In genomic region chr9:129835860-129836223, GRCh38 we compare ENCODE assay signal across 8 cellular contexts. TPM values are rescaled to one million over a fixed set of nuclear protein-coding genes. Genes with fewer than 3 reads are reported as not detected.
A peak's percentile ranks its signal among the peaks of the same experiment; 100 is the strongest.
DNase-seq lines count a peak whose midpoint lies in the region; ATAC-seq and TF ChIP-seq lines count a peak whose summit lies in the region.

No MANE protein-coding gene starts in this region.

- 1% methylated on average over 17 of the region's 19 CpGs for WGBS in right lobe of liver (ENCODE audit: insufficient coverage, low coverage, low lambda C conversion rate, missing lambda C conversion rate)
- WGBS in urinary bladder = 1% methylated on average over 19 of the region's 19 CpGs

- no peak for TF ChIP-seq POLR2A in right lobe of liver (IDR thresholded peaks at IDR 0.05)

- H3K27me3 ChIP-seq in BJ (ENCODE audit: control insufficient read depth, insufficient read depth, low read length) (no peaks in the 10 kb centered on the region), right lobe of liver (no peaks in the 10 kb centered on the region)

- H3K4me3 ChIP-seq in BJ (ENCODE audit: low read depth, low read length) = peak overlapping the region; percentile 68
- peak overlapping the region; percentile 94 for H3K4me3 ChIP-seq in astrocyte of the spinal cord (ENCODE audit: low read depth, low read length)
- peak overlapping the region; percentile 68 to 98 (median 98) for H3K4me3 ChIP-seq in right lobe of liver
- peak overlapping the region; percentile 91 for H3K4me3 ChIP-seq in urinary bladder (ENCODE audit: low read depth, low read length)

- DNase-seq in BJ (ENCODE audit: low read depth) (no peak), astrocyte of the spinal cord (ENCODE audit: low read depth, low spot score) (no peak), right lobe of liver (no peak), NCI-H526 (lab: John Stamatoyannopoulos, UW) (no peak), KG1 (lab: John Stamatoyannopoulos, UW) (no peak)
- no peak for DNase-seq in stimulated activated CD4-positive, alpha-beta T cell treated with anti-CD3 and anti-CD28 coated beads, Interleukin-2, amount 100 ng/mL, for 24 hours

- POLR2A ChIA-PET in BJ (lab: Charles Lee) = no interaction called here

- no peak for TF ChIP-seq CTCF in BJ (IDR thresholded peaks at IDR 0.05; ENCODE audit: insufficient read depth, low read depth, low read length)
- TF ChIP-seq CTCF in astrocyte of the spinal cord (IDR thresholded peaks at IDR 0.05; ENCODE audit: low read depth, low read length) = no peak
- TF ChIP-seq CTCF in right lobe of liver (IDR thresholded peaks at IDR 0.05) = no peak

- no peaks in the 10 kb centered on the region for H3K9me3 ChIP-seq in right lobe of liver

- in situ Hi-C loops in astrocyte of the spinal cord (cut with HindIII; ENCODE audit: low sequenced_read_pairs) = no loop called here

- intact Hi-C loops in right lobe of liver (cut with DNase I) = no loop called here

- ATAC-seq in HG03108 (IDR thresholded peaks at IDR 0.05; ENCODE audit: unreplicated experiment) = peak; percentile 4
- ATAC-seq in right lobe of liver = no peak

- H3K4me1 ChIP-seq in right lobe of liver (peaks cover 0 to 18% (median 4%) of the 10 kb centered on the region in 4 donors), urinary bladder (ENCODE audit: insufficient read depth) (no peaks in the 10 kb centered on the region)

- H3K27ac ChIP-seq in right lobe of liver = peak overlapping the region; percentile 45 to 83 (median 83)
- H3K27ac ChIP-seq in urinary bladder (ENCODE audit: low read depth) = no peak overlapping the region

- H3K36me3 ChIP-seq in BJ (ENCODE audit: control insufficient read depth, insufficient read depth, low read length) (peaks cover 2% of the 10 kb centered on the region), right lobe of liver (peaks cover 9 to 27% (median 12%) of the 10 kb centered on the region in 4 donors), urinary bladder (ENCODE audit: insufficient read depth) (no peaks in the 10 kb centered on the region)

- CTCF ChIA-PET in BJ (lab: Yijun Ruan, JAX) = no interaction called here

RNA-seq across cellular contexts. Expression of gene USP20, which starts 0.6 kb away (rescaled TPM):
- polyA plus RNA-seq in BJ (2011; rRNA removed) = 10.5 and 19.0 TPM in 2 replicates
- 12.4 and 13.0 TPM in 2 replicates for polyA minus RNA-seq in BJ (2011; rRNA and poly(A)+ RNA removed)
- 10 to 100 TPM in 4 of 6 experiments, 1 to 10 TPM in 2; 7.5 to 14.0 (median 10.8) TPM for total RNA-seq in right lobe of liver
- 7.7 TPM for total RNA-seq in urinary bladder
- polyA plus RNA-seq in urinary bladder = 38.7 TPM

RNA-seq across cellular contexts. Expression of gene C9orf78, which starts 0.8 kb away (rescaled TPM):
- polyA plus RNA-seq in BJ (2011; rRNA removed) (26.1 and 41.9 TPM in 2 replicates), urinary bladder (99.8 TPM)
- polyA minus RNA-seq in BJ (2011; rRNA and poly(A)+ RNA removed) = 4.6 and 5.5 TPM in 2 replicates
- total RNA-seq in right lobe of liver (10 to 100 TPM; 25.2 to 39.8 (median 33.5) TPM), urinary bladder (27.0 TPM)

RNA-seq across cellular contexts. Expression of gene TOR1A, which starts 11.9 kb away (rescaled TPM):
- polyA plus RNA-seq in BJ (2011; rRNA removed) (78.8 and 93.2 TPM in 2 replicates), urinary bladder (36.7 TPM)
- polyA minus RNA-seq in BJ (2011; rRNA and poly(A)+ RNA removed) = 28.0 and 39.4 TPM in 2 replicates
- total RNA-seq in right lobe of liver (10 to 100 TPM; 18.4 to 41.3 (median 23.0) TPM), urinary bladder (20.5 TPM)

RNA-seq across cellular contexts. Expression of gene TOR1B, which starts 32.9 kb away (rescaled TPM):
- polyA plus RNA-seq in BJ (2011; rRNA removed) = 26.8 and 31.4 TPM in 2 replicates
- polyA minus RNA-seq in BJ (2011; rRNA and poly(A)+ RNA removed) = 9.5 and 12.9 TPM in 2 replicates
- total RNA-seq in right lobe of liver = 10 to 100 TPM; 16.1 to 30.7 (median 18.9) TPM
- total RNA-seq in urinary bladder = 25.3 TPM
- polyA plus RNA-seq in urinary bladder = 26.4 TPM
